ENCODE assay signal across 26 cellular contexts in genomic region chr3:114402852-114403251, GRCh38.
"Had no signal": no experiment of that assay in that cellular context is flagged by ENCODE, and none has a peak within 500 bp of the region (broad histone marks: within the 10 kb centered on the region; RNA-seq: fewer than 3 reads in every experiment).

No MANE protein-coding gene starts in this region.

- H3K27me3 ChIP-seq: neural progenitor cell, ovary, right lobe of liver, sigmoid colon, suprapubic skin, testis, tibial artery, transverse colon, upper lobe of left lung, vagina had no signal

- H3K36me3 ChIP-seq: neural progenitor cell, ovary, right lobe of liver, sigmoid colon, suprapubic skin, tibial artery, transverse colon, upper lobe of left lung, vagina had no signal

- H3K27ac ChIP-seq: neural progenitor cell, ovary, parathyroid adenoma, psoas muscle, right lobe of liver, sigmoid colon, suprapubic skin, testis, tibial artery, transverse colon, upper lobe of left lung, vagina had no signal

- H2AFZ ChIP-seq: neural progenitor cell, parathyroid adenoma had no signal

- H3K4me1 ChIP-seq: neural progenitor cell had no signal

- H3K9me3 ChIP-seq: ovary, psoas muscle, right lobe of liver, sigmoid colon, suprapubic skin, testis, tibial artery, transverse colon, upper lobe of left lung, vagina had no signal

- H3K9ac ChIP-seq: neural progenitor cell, parathyroid adenoma had no signal

- ATAC-seq: natural killer cell; psoas muscle; right cardiac atrium; right lobe of liver; stimulated activated effector memory CD8-positive, alpha-beta T cell treated with anti-CD3 and anti-CD28 coated beads, Interleukin-12 subunit alpha, Interleukin-12 subunit beta, amount 100 ng/mL, for 72 hours; stimulated activated naive B cell treated with anti-CD40 and anti-IgM and Interleukin-4, amounts not matched to agents 10 μg/mL and 1 μg/mL and 100 μg/mL, for 72 hours; stimulated activated naive CD8-positive, alpha-beta T cell treated with anti-CD3 and anti-CD28 coated beads, Interleukin-15, amount 100 ng/mL, for 72 hours had no signal

- DNase-seq: natural killer cell; occipital lobe; ovary; posterior cingulate gyrus; psoas muscle; right cardiac atrium; right lobe of liver; sigmoid colon; small intestine; stimulated activated CD4-positive, alpha-beta T cell treated with anti-CD3 and anti-CD28 coated beads, Interleukin-15, amount 100 ng/mL, for 24 hours; stimulated activated CD4-positive, alpha-beta T cell treated with anti-CD3 and anti-CD28 coated beads, Interleukin-2, amount 100 ng/mL, for 24 hours; stimulated activated CD4-positive, alpha-beta T cell treated with anti-CD3 and anti-CD28 coated beads, Interleukin-2, amount 100 ng/mL, for 48 hours; stimulated activated CD4-positive, alpha-beta T cell treated with anti-CD3 and anti-CD28 coated beads, Interleukin-4, amount 100 ng/mL, for 24 hours; stimulated activated naive B cell treated with anti-CD40 and anti-IgM and Interleukin-4, amounts not matched to agents 10 μg/mL and 1 μg/mL and 100 μg/mL, for 72 hours; stimulated activated naive CD4-positive, alpha-beta T cell treated with Interleukin-2 at 50 U/mL for 16 hours; stimulated activated naive CD8-positive, alpha-beta T cell treated with anti-CD3 and anti-CD28 coated beads, Interleukin-15, amount 100 ng/mL, for 72 hours; substantia nigra; testis; tibial artery; transverse colon; upper lobe of left lung had no signal

- H3K4me2 ChIP-seq: neural progenitor cell had no signal

- H3K4me3 ChIP-seq: neural progenitor cell, ovary, psoas muscle, right lobe of liver, sigmoid colon, suprapubic skin, testis, tibial artery, transverse colon, upper lobe of left lung, vagina had no signal
